12 cellular contexts compared by ENCODE assay signal in genomic region chr20:38168791-38169589, GRCh38.
DNase-seq lines count a peak whose midpoint lies in the region; ATAC-seq, FAIRE-seq and TF ChIP-seq lines count a peak whose summit lies in the region.
"Had no signal": no experiment of that assay in that cellular context is flagged by ENCODE, and none has a peak within 500 bp of the region (broad histone marks: within the 10 kb centered on the region; RNA-seq: fewer than 3 reads in every experiment).

No MANE protein-coding gene starts in this region.

- DNase-seq in CD1c-positive myeloid dendritic cell (ENCODE audit: extremely low spot score) (peak; percentile 88), RCC 7860 (ENCODE audit: low spot score) (peak; percentile 55), epithelial cell of esophagus (ENCODE audit: low read depth) (peak; percentile 52), nephron progenitor cell (no peak), T-helper 9 cell (no peak)
- DNase-seq in stimulated activated naive CD4-positive, alpha-beta T cell (lab: John Stamatoyannopoulos, UW) = no peak
- DNase-seq: activated T-cell treated with anti-CD3 and anti-CD28 coated beads, Interleukin-2, amount 50 U/mL, for 4 hours; effector memory CD4-positive, alpha-beta T cell; midbrain; stimulated activated CD4-positive, alpha-beta T cell treated with anti-CD3 and anti-CD28 coated beads, Interleukin-4, amount 100 ng/mL, for 1 hour had no signal

- peaks cover 47% of the 10 kb centered on the region for H3K4me1 Mint-ChIP-seq in nephron progenitor cell

- ATAC-seq in HG02588 (IDR thresholded peaks at IDR 0.05; ENCODE audit: unreplicated experiment) = no peak

- no peak for FAIRE-seq in RCC 7860 (lab: Jason Lieb, UNC)

- no peaks in the 10 kb centered on the region for H3K36me3 Mint-ChIP-seq in nephron progenitor cell (ENCODE audit: low read depth)

- peaks cover 11% of the 10 kb centered on the region for H3K27me3 Mint-ChIP-seq in nephron progenitor cell (ENCODE audit: low read depth, poor library complexity)

- peak overlapping the region; percentile 90 for H3K27ac ChIP-seq in neutrophil

- peaks cover 47 to 49% of the 10 kb centered on the region in 2 experiments for H3K4me1 ChIP-seq in neutrophil (ENCODE audit: control insufficient read depth in 1 of 2, insufficient read depth in 1 of 2, low read depth in 1 of 2, low read length in 1 of 2)

- no peak overlapping the region for H3K27ac Mint-ChIP-seq in nephron progenitor cell

- H3K9me3 ChIP-seq in neutrophil = no peaks in the 10 kb centered on the region

- TF ChIP-seq CTCF in epithelial cell of esophagus (IDR thresholded peaks at IDR 0.05; ENCODE audit: insufficient read depth, low read depth, low read length, missing control alignments) (no peak), neutrophil (IDR thresholded peaks at IDR 0.05) (no peak), nephron progenitor cell (IDR thresholded peaks at IDR 0.05) (no peak)

- H3K9me3 Mint-ChIP-seq in nephron progenitor cell = no peaks in the 10 kb centered on the region
- H3K9me3 Mint-ChIP-seq: activated T-cell treated with anti-CD3 and anti-CD28 coated beads, Interleukin-2, amount 50 U/mL, for 4 hours had no signal

- no peaks in the 10 kb centered on the region for H3K36me3 ChIP-seq in neutrophil

- no peak overlapping the region for H3K4me3 Mint-ChIP-seq in nephron progenitor cell
- H3K4me3 Mint-ChIP-seq: activated T-cell treated with anti-CD3 and anti-CD28 coated beads, Interleukin-2, amount 50 U/mL, for 4 hours had no signal

- H3K4me3 ChIP-seq in epithelial cell of esophagus (ENCODE audit: low read length) (no peak overlapping the region), neutrophil (ENCODE audit: low read depth in 1 of 2, low read length in 1 of 2) (peak overlapping the region in 1 of 2 experiments; percentile 25)

- peaks cover 22% of the 10 kb centered on the region for H3K27me3 ChIP-seq in neutrophil

Comparison
In these comparisons a context has a peak if more than half of its experiments do, and no peak if none do; other contexts are left out.
1. DNase-seq: peak in CD1c-positive myeloid dendritic cell (single experiment), RCC 7860 (single experiment) and epithelial cell of esophagus (single experiment); none in nephron progenitor cell (single experiment), stimulated activated naive CD4-positive, alpha-beta T cell (0 of 6) and T-helper 9 cell (single experiment).